Comparison of ENCODE assay signal across 19 cellular contexts in the genomic region with DNA sequence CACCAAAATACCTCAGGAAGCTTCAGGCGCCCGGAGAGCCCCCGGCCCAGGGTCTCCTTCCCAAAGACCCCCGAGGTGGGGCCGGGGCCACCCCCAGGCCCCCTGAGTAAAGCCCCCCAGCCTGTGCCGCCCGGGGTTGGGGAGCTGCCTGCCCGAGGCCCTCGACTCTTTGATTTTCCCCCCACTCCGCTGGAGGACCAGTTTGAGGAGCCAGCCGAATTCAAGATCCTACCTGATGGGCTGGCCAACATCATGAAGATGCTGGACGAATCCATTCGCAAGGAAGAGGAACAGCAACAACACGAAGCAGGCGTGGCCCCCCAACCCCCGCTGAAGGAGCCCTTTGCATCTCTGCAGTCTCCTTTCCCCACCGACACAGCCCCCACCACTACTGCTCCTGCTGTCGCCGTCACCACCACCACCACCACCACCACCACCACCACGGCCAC. TPM values are rescaled to one million over a fixed set of nuclear protein-coding genes. Genes with fewer than 3 reads are reported as not detected.
"Had no signal": no experiment of that assay in that cellular context is flagged by ENCODE, and none has a peak within 500 bp of the region (broad histone marks: within the 10 kb centered on the region; RNA-seq: fewer than 3 reads in every experiment).

No MANE protein-coding gene starts in this region.

- H3K4me3 ChIP-seq: adrenal gland, esophagus squamous epithelium, heart right ventricle, left lung, ovary, right lobe of liver, SJSA1, smooth muscle cell had no signal

- H3K27ac Mint-ChIP-seq: activated CD4-positive, alpha-beta memory T cell treated with anti-CD3 and anti-CD28 coated beads, Interleukin-2, amount 10 ng/mL, durations not matched to agents 7 days and 5 days; stimulated activated memory B cell treated with anti-CD40 and anti-IgM and Interleukin-4, amounts not matched to agents 10 μg/mL and 1 μg/mL and 100 μg/mL, for 72 hours; T-helper 1 cell treated with Interleukin-12 subunit alpha and Interleukin-12 subunit beta and Interleukin-4 antibody, amounts not matched to agents 30 μg/mL and 1 μg/mL, for 36 hours had no signal

- H3K9me3 Mint-ChIP-seq: activated CD4-positive, alpha-beta memory T cell treated with anti-CD3 and anti-CD28 coated beads, Interleukin-2, amount 10 ng/mL, durations not matched to agents 7 days and 5 days; stimulated activated memory B cell treated with anti-CD40 and anti-IgM and Interleukin-4, amounts not matched to agents 10 μg/mL and 1 μg/mL and 100 μg/mL, for 72 hours; T-helper 1 cell treated with Interleukin-12 subunit alpha and Interleukin-12 subunit beta and Interleukin-4 antibody, amounts not matched to agents 30 μg/mL and 1 μg/mL, for 36 hours had no signal

- H3K27ac ChIP-seq: adrenal gland, esophagus squamous epithelium, heart right ventricle, left lung, ovary, right lobe of liver, SJSA1, WERI-Rb-1 had no signal

- H3K27me3 Mint-ChIP-seq: activated CD4-positive, alpha-beta memory T cell treated with anti-CD3 and anti-CD28 coated beads, Interleukin-2, amount 10 ng/mL, durations not matched to agents 7 days and 5 days; stimulated activated memory B cell treated with anti-CD40 and anti-IgM and Interleukin-4, amounts not matched to agents 10 μg/mL and 1 μg/mL and 100 μg/mL, for 72 hours had no signal

- H3K27me3 ChIP-seq: adrenal gland, esophagus squamous epithelium, heart right ventricle, left lung, ovary, right lobe of liver, SJSA1 had no signal

- ATAC-seq: heart right ventricle; left lung; right lobe of liver; stimulated activated memory B cell treated with anti-CD40 and anti-IgM and Interleukin-4, amounts not matched to agents 10 μg/mL and 1 μg/mL and 100 μg/mL, for 72 hours had no signal

- DNase-seq: activated CD4-positive, alpha-beta memory T cell treated with anti-CD3 and anti-CD28 coated beads, Interleukin-2, amount 10 ng/mL, durations not matched to agents 7 days and 5 days; activated CD4-positive, alpha-beta T cell treated with anti-CD3 and anti-CD28 coated beads for 1 hour; activated naive CD4-positive, alpha-beta T cell treated with Interleukin-2 at 50 U/mL for 16 hours; dermis blood vessel endothelial cell; effector memory CD4-positive, alpha-beta T cell; esophagus squamous epithelium; heart right ventricle; left lung; mammary epithelial cell; stimulated activated CD4-positive, alpha-beta T cell treated with anti-CD3 and anti-CD28 coated beads, Interleukin-4, amount 100 ng/mL, for 24 hours; WERI-Rb-1 had no signal

- H3K4me3 Mint-ChIP-seq: activated CD4-positive, alpha-beta memory T cell treated with anti-CD3 and anti-CD28 coated beads, Interleukin-2, amount 10 ng/mL, durations not matched to agents 7 days and 5 days; stimulated activated memory B cell treated with anti-CD40 and anti-IgM and Interleukin-4, amounts not matched to agents 10 μg/mL and 1 μg/mL and 100 μg/mL, for 72 hours; T-helper 1 cell treated with Interleukin-12 subunit alpha and Interleukin-12 subunit beta and Interleukin-4 antibody, amounts not matched to agents 30 μg/mL and 1 μg/mL, for 36 hours had no signal

- H3K36me3 ChIP-seq: ovary had no signal

- H3K9me3 ChIP-seq: adrenal gland, esophagus squamous epithelium, heart right ventricle, left lung, ovary, right lobe of liver, SJSA1 had no signal

RNA-seq across cellular contexts. Expression of a gene that starts 6.7 kb away (rescaled TPM):
- total RNA-seq: bronchial epithelial cell, SJSA1 had no signal
